Comparison of ENCODE assay signal across 13 cellular contexts in the genomic region with DNA sequence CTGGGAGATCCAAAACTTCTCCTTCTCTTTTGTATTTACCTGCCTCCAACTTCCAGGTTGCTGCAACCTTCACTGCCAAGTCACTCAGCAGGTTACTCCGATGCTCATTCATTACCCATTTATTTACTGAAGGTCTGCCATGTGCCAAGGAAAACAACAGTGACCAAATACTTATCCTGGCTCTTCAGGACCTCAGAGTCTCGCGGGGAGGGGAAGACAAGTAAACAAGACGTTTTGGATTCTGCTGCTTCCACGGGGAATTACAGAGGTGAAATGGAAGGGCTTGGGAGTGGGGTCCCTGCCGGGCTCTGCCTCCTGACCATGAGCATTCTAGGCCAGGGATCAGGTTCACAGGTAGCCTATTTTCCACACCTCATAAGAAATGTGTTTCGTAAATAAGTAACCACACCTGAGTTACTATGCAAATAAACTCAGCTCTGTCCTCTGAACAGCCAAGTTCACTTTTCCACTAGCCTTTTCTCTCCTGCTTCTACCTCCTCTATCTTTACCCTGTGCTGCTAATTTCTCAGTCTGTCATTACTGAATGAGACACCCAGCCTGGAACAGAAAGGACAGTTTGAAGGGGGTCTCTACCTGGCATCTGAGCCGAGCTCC.
DNase-seq lines count a peak whose midpoint lies in the region; ATAC-seq and TF ChIP-seq lines count a peak whose summit lies in the region.
"Had no signal": no experiment of that assay in that cellular context is flagged by ENCODE, and none has a peak within 500 bp of the region (broad histone marks: within the 10 kb centered on the region; RNA-seq: fewer than 3 reads in every experiment).

No MANE protein-coding gene starts in this region.

- no peaks in the 10 kb centered on the region for H3K27me3 ChIP-seq in smooth muscle cell (ENCODE audit: low read depth)
- H3K27me3 ChIP-seq: adrenal gland had no signal

- H3K4me1 ChIP-seq in HEK293 (ENCODE audit: control insufficient read depth, insufficient read depth, low read length), result no peaks in the 10 kb centered on the region
- peaks cover 15% of the 10 kb centered on the region for H3K4me1 ChIP-seq in smooth muscle cell (ENCODE audit: low read depth)

- no peak overlapping the region for H3K9ac ChIP-seq in smooth muscle cell (ENCODE audit: low read depth)

- H2AFZ ChIP-seq in smooth muscle cell (ENCODE audit: low read depth), result no peak overlapping the region

- H3K79me2 ChIP-seq in smooth muscle cell (ENCODE audit: low read depth), result no peaks in the 10 kb centered on the region

- H3K4me3 ChIP-seq in HEK293 (ENCODE audit: low read depth, low read length) (no peak overlapping the region), smooth muscle cell (no peak overlapping the region)
- H3K4me3 ChIP-seq: adrenal gland had no signal

- intact Hi-C loops in left colon (cut with DNase I, micrococcal nuclease), result no loop called here

- H3F3A ChIP-seq in smooth muscle cell (ENCODE audit: low read depth), result peaks cover 7% of the 10 kb centered on the region

- peak overlapping the region; percentile 49 for H3K4me2 ChIP-seq in smooth muscle cell

- TF ChIP-seq CTCF in HEK293 (tag by site-specific recombination; IDR thresholded peaks at IDR 0.05) (no peak), smooth muscle cell (IDR thresholded peaks at IDR 0.05; ENCODE audit: borderline replicate concordance, insufficient read depth, poor library complexity, severe bottlenecking) (no peak)

- H3K9me3 ChIP-seq in HEK293 (ENCODE audit: control insufficient read depth, insufficient read depth, low read depth, low read length) (no peaks in the 10 kb centered on the region), smooth muscle cell (replicated peaks; ENCODE audit: low read depth) (no peaks in the 10 kb centered on the region)
- H3K9me3 ChIP-seq: adrenal gland had no signal

- H4K20me1 ChIP-seq in smooth muscle cell (ENCODE audit: low read depth), result no peaks in the 10 kb centered on the region

- CTCF ChIA-PET in HEK293 (lab: Yijun Ruan, JAX), result interaction anchor here (1.4 to 8.6 kb wide), 3 partner anchors 11 to 161 kb away, joined by 3 to 121 read pairs (median 4); no protein-coding TSS in a partner anchor

- DNase-seq in left colon (no peak), smooth muscle cell (lab: John Stamatoyannopoulos, UW; ENCODE audit: unreplicated experiment) (no peak), NCI-H748 (lab: John Stamatoyannopoulos, UW; ENCODE audit: unreplicated experiment) (no peak), RKO (ENCODE audit: low spot score) (no peak)
- DNase-seq: activated CD8-positive, alpha-beta memory T cell treated with anti-CD3 and anti-CD28 coated beads for 24 hours; KG1; left cardiac atrium; T-helper 1 cell had no signal

- H3K36me3 ChIP-seq in HEK293 (ENCODE audit: control insufficient read depth in 2 of 2, insufficient read depth in 1 of 2, low read length in 2 of 2) (no peaks in the 10 kb centered on the region), smooth muscle cell (ENCODE audit: low read depth) (no peaks in the 10 kb centered on the region)
- H3K36me3 ChIP-seq: adrenal gland had no signal

- ATAC-seq in left colon, result peak; percentile 70
- no peak for ATAC-seq in GM21423 (IDR thresholded peaks at IDR 0.05; ENCODE audit: unreplicated experiment)
- ATAC-seq in GM18861 (IDR thresholded peaks at IDR 0.05; ENCODE audit: unreplicated experiment), result no peak
- ATAC-seq: left cardiac atrium had no signal

- POLR2A ChIA-PET in HEK293 (lab: Yijun Ruan, JAX), result interaction anchor here (1.2 to 1.4 kb wide), 2 partner anchors 113 kb away, joined by 4 to 5 read pairs; a partner anchor contains a TSS

- WGBS in smooth muscle cell (ENCODE audit: low lambda C conversion rate), result 87% methylated on average over 8 of the region's 8 CpGs

- H3K27ac ChIP-seq in HEK293 (ENCODE audit: extremely low read depth, low read depth, low read length), result no peak overlapping the region
- peak overlapping the region; percentile 88 for H3K27ac ChIP-seq in angular gyrus (ENCODE audit: low read depth, low read length)
- H3K27ac ChIP-seq in smooth muscle cell (ENCODE audit: low read depth), result peak overlapping the region; percentile 69

TF ChIP-seq in HEK293, 187 proteins besides CTCF, POLR2A, EP300 and RAD21:
- TF ChIP-seq FEZF1 (tag by site-specific recombination; IDR thresholded peaks at IDR 0.05), result peak; percentile 59
- no peak for TF ChIP-seq ZNF24 (tag by site-specific recombination; IDR thresholded peaks at IDR 0.05)
- TF ChIP-seq ZNF10 (tag by site-specific recombination; IDR thresholded peaks at IDR 0.05), result no peak
- TF ChIP-seq, protein P1, sequence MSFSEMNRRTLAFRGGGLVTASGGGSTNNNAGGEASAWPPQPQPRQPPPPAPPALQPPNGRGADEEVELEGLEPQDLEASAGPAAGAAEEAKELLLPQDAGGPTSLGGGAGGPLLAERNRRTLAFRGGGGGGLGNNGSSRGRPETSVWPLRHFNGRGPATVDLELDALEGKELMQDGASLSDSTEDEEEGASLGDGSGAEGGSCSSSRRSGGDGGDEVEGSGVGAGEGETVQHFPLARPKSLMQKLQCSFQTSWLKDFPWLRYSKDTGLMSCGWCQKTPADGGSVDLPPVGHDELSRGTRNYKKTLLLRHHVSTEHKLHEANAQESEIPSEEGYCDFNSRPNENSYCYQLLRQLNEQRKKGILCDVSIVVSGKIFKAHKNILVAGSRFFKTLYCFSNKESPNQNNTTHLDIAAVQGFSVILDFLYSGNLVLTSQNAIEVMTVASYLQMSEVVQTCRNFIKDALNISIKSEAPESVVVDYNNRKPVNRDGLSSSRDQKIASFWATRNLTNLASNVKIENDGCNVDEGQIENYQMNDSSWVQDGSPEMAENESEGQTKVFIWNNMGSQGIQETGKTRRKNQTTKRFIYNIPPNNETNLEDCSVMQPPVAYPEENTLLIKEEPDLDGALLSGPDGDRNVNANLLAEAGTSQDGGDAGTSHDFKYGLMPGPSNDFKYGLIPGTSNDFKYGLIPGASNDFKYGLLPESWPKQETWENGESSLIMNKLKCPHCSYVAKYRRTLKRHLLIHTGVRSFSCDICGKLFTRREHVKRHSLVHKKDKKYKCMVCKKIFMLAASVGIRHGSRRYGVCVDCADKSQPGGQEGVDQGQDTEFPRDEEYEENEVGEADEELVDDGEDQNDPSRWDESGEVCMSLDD (tag by site-specific recombination; IDR thresholded peaks at IDR 0.05), result no peak
- TF ChIP-seq, protein P2, sequence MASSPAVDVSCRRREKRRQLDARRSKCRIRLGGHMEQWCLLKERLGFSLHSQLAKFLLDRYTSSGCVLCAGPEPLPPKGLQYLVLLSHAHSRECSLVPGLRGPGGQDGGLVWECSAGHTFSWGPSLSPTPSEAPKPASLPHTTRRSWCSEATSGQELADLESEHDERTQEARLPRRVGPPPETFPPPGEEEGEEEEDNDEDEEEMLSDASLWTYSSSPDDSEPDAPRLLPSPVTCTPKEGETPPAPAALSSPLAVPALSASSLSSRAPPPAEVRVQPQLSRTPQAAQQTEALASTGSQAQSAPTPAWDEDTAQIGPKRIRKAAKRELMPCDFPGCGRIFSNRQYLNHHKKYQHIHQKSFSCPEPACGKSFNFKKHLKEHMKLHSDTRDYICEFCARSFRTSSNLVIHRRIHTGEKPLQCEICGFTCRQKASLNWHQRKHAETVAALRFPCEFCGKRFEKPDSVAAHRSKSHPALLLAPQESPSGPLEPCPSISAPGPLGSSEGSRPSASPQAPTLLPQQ (tag by site-specific recombination; IDR thresholded peaks at IDR 0.05), result 0 out of 2 replicates have a peak, but pooled peaks have one; percentile 53
